Comparison of ENCODE assay signal across 8 cellular contexts in genomic region chr2:215436705-215437570, GRCh38. TPM values are rescaled to one million over a fixed set of nuclear protein-coding genes. Genes with fewer than 3 reads are reported as not detected.
DNase-seq lines count a peak whose midpoint lies in the region; ATAC-seq, FAIRE-seq and TF ChIP-seq lines count a peak whose summit lies in the region.

No MANE protein-coding gene starts in this region.

- H3K27ac Mint-ChIP-seq in activated CD4-positive, alpha-beta T cell treated with anti-CD3 and anti-CD28 coated beads, Interleukin-2, amount 10 ng/mL, durations not matched to agents 24 days and 14 days: no peak overlapping the region
- H3K27ac Mint-ChIP-seq in chondrocyte (ENCODE audit: unreplicated experiment): peak overlapping the region; percentile 98

- H3K36me3 Mint-ChIP-seq in activated CD4-positive, alpha-beta T cell treated with anti-CD3 and anti-CD28 coated beads, Interleukin-2, amount 10 ng/mL, durations not matched to agents 24 days and 14 days (ENCODE audit: low read depth): no peaks in the 10 kb centered on the region
- H3K36me3 Mint-ChIP-seq in chondrocyte (ENCODE audit: low read depth): peaks cover 35% of the 10 kb centered on the region

- intact Hi-C loops in activated CD4-positive, alpha-beta T cell treated with anti-CD3 and anti-CD28 coated beads, Interleukin-2, amount 10 ng/mL, durations not matched to agents 24 days and 14 days (cut with micrococcal nuclease): no loop called here

- peak; percentile 12 for TF ChIP-seq CTCF in chondrocyte (IDR thresholded peaks at IDR 0.05)

- ATAC-seq in HG02970 (IDR thresholded peaks at IDR 0.05; ENCODE audit: low FRiP score, unreplicated experiment): no peak

- peaks cover 16% of the 10 kb centered on the region for H3K4me1 Mint-ChIP-seq in activated CD4-positive, alpha-beta T cell treated with anti-CD3 and anti-CD28 coated beads, Interleukin-2, amount 10 ng/mL, durations not matched to agents 24 days and 14 days
- peaks cover 57% of the 10 kb centered on the region for H3K4me1 Mint-ChIP-seq in chondrocyte (ENCODE audit: low read depth)

- DNase-seq in activated CD4-positive, alpha-beta T cell treated with anti-CD3 and anti-CD28 coated beads, Interleukin-2, amount 10 ng/mL, durations not matched to agents 24 days and 14 days: peak; percentile 65
- DNase-seq in activated CD4-positive, alpha-beta T cell treated with anti-CD3 and anti-CD28 coated beads, Interleukin-2, amount 50 U/mL, for 1 hour: no peak
- peak; percentile 59 for DNase-seq in M059J (ENCODE audit: low read depth)
- no peak for DNase-seq in chondrocyte (ENCODE audit: low spot score)
- peak; percentile 22 for DNase-seq in medulla oblongata (ENCODE audit: extremely low spot score)
- DNase-seq in urothelium cell line (ENCODE audit: low spot score): peak; percentile 35
- no peak for DNase-seq in OCI-M2 (lab: John Stamatoyannopoulos, UW; ENCODE audit: unreplicated experiment)

- no peak for FAIRE-seq in urothelium cell line (lab: Jason Lieb, UNC)

- peak overlapping the region; percentile 83 for H3K4me3 Mint-ChIP-seq in activated CD4-positive, alpha-beta T cell treated with anti-CD3 and anti-CD28 coated beads, Interleukin-2, amount 10 ng/mL, durations not matched to agents 24 days and 14 days
- H3K4me3 Mint-ChIP-seq in chondrocyte (ENCODE audit: unreplicated experiment): peak overlapping the region; percentile 84

- peaks cover 74% of the 10 kb centered on the region for H3K27me3 Mint-ChIP-seq in activated CD4-positive, alpha-beta T cell treated with anti-CD3 and anti-CD28 coated beads, Interleukin-2, amount 10 ng/mL, durations not matched to agents 24 days and 14 days
- no peaks in the 10 kb centered on the region for H3K27me3 Mint-ChIP-seq in chondrocyte (ENCODE audit: low read depth)

- H3K9me3 Mint-ChIP-seq in activated CD4-positive, alpha-beta T cell treated with anti-CD3 and anti-CD28 coated beads, Interleukin-2, amount 10 ng/mL, durations not matched to agents 24 days and 14 days: no peaks in the 10 kb centered on the region
- no peaks in the 10 kb centered on the region for H3K9me3 Mint-ChIP-seq in chondrocyte (ENCODE audit: low read depth)

RNA-seq across cellular contexts. Expression of gene FN1, which starts 1.1 kb away (rescaled TPM):
- 1.0 and 1.6 TPM in 2 replicates for total RNA-seq in activated CD4-positive, alpha-beta T cell treated with anti-CD3 and anti-CD28 coated beads, Interleukin-2, amount 10 ng/mL, durations not matched to agents 24 days and 14 days
- total RNA-seq in M059J (2014; rRNA removed; shearing (Covaris generic)): 610 and 990 TPM in 2 replicates
- total RNA-seq in chondrocyte: 30,644 to 36,263 TPM (median 31,288 TPM) in 3 replicates

Comparison
In these comparisons a context has a peak if more than half of its experiments do, and no peak if none do; other contexts are left out.
1. DNase-seq: peak in activated CD4-positive, alpha-beta T cell treated with anti-CD3 and anti-CD28 coated beads, Interleukin-2, amount 10 ng/mL, durations not matched to agents 24 days and 14 days (single experiment), M059J (single experiment), medulla oblongata (single experiment) and urothelium cell line (single experiment); none in activated CD4-positive, alpha-beta T cell treated with anti-CD3 and anti-CD28 coated beads, Interleukin-2, amount 50 U/mL, for 1 hour (single experiment), chondrocyte (single experiment) and OCI-M2 (single experiment).
2. RNA of gene FN1, which starts 1.1 kb away (total RNA-seq): 30,644 to 36,263 TPM in chondrocyte and 610 to 990 TPM in M059J; 1.0 to 1.6 TPM in activated CD4-positive, alpha-beta T cell treated with anti-CD3 and anti-CD28 coated beads, Interleukin-2, amount 10 ng/mL, durations not matched to agents 24 days and 14 days; every median in the first group is over 100 times any median in the second.